8 cellular contexts compared by ENCODE assay signal in the genomic region with DNA sequence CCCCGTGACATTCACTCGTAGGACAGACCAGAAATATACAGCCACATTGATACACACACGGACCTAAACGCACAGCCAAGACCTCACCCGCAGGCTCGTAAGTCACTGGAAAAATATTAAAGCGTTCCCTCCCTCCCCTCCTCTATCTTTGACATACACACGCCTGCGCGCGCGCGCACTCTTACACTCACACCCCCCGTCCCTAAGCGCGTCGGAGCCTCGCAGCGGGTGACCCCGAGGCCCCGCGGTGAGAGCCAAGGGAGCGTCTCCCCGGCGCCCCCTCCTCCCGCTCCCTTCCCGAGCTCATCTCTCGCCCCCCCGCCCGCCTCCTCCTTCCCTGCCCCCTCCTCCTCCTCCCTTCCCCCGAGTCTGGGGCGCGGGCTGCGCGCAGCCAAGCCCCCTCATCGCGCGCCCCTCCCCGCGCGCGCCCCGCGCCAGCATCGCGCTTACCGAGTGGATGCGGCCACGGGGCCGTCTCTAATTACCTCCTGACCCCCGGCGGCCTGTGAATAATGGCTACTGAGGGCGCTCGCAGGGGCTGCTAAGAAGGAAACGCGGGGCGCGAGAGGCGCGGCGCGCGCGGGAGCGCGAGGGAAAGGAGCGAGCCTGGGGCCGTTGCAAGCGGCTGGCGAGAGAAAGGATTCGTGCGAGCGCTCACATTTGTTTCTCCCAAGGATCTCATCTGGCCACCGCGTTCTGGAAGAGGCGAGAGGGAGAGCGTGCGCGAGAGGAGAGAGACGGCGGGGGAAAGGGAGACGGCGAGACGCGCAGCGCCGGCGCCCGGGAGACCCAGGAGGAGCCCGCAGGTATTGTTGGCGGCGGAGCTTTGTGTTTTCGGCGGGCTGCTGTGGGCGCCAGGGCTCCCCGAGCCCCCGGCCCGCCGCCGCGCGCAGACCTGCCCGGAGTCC. TPM values are rescaled to one million over a fixed set of nuclear protein-coding genes. Genes with fewer than 3 reads are reported as not detected.
A peak's percentile ranks its signal among the peaks of the same experiment; 100 is the strongest.
DNase-seq lines count a peak whose midpoint lies in the region; ATAC-seq and TF ChIP-seq lines count a peak whose summit lies in the region.

No MANE protein-coding gene starts in this region.

- no CpG with 5 or more reads among the region's 103 CpGs for WGBS in iPS DF 6.9 (ENCODE audit: insufficient coverage, insufficient read length)

- H3K36me3 ChIP-seq in ascending aorta: no peaks in the 10 kb centered on the region
- H3K36me3 ChIP-seq in iPS DF 6.9 (ENCODE audit: control insufficient read depth, insufficient read depth, low read length): no peaks in the 10 kb centered on the region
- H3K36me3 ChIP-seq in gastrocnemius medialis: no peaks in the 10 kb centered on the region

- H3K27me3 ChIP-seq in ascending aorta (no peaks in the 10 kb centered on the region), iPS DF 6.9 (ENCODE audit: control insufficient read depth, insufficient read depth, low read length) (peaks cover 88% of the 10 kb centered on the region), gastrocnemius medialis (no peaks in the 10 kb centered on the region)

- ATAC-seq in gastrocnemius medialis (peak in 1 of 2 donors; percentile 25), HG03342 (IDR thresholded peaks at IDR 0.05; ENCODE audit: unreplicated experiment) (no peak), GM19463 (IDR thresholded peaks at IDR 0.05; ENCODE audit: unreplicated experiment) (no peak)

- H3K9me3 ChIP-seq in ascending aorta (no peaks in the 10 kb centered on the region), iPS DF 6.9 (ENCODE audit: control insufficient read depth, insufficient read depth, low read length) (no peaks in the 10 kb centered on the region), gastrocnemius medialis (no peaks in the 10 kb centered on the region)

- peak; percentile 41 for DNase-seq in GM12865 (ENCODE audit: low read depth)
- DNase-seq in NCI-H526 treated with DMSO at 0.1 percent for 48 hours (lab: John Stamatoyannopoulos, UW): peak; percentile 38
- DNase-seq in ascending aorta (ENCODE audit: low spot score in 2 of 2): no peak
- DNase-seq in iPS DF 6.9 (ENCODE audit: low read depth, low spot score): no peak
- DNase-seq in gastrocnemius medialis: no peak
- DNase-seq in NCI-H446 treated with DMSO at 0.1 percent for 48 hours (lab: John Stamatoyannopoulos, UW): no peak

- TF ChIP-seq POLR2A in gastrocnemius medialis (IDR thresholded peaks at IDR 0.05): no peak

- intact Hi-C loops in ascending aorta (cut with DNase I) (no loop called here), gastrocnemius medialis (cut with DNase I; ENCODE audit: low total_unique reads) (no loop called here)

- no peak for TF ChIP-seq CTCF in GM12865 (IDR thresholded peaks at IDR 0.05; ENCODE audit: insufficient read depth, low read depth, low read length, missing control alignments)
- no peak for TF ChIP-seq CTCF in ascending aorta (IDR thresholded peaks at IDR 0.05)
- TF ChIP-seq CTCF in gastrocnemius medialis (IDR thresholded peaks at IDR 0.05 in 4 of 5, conservative IDR thresholded peaks at IDR 0.05 in 1 of 5): no peak

- H3K4me1 ChIP-seq in ascending aorta (peaks cover 6 to 16% of the 10 kb centered on the region in 2 donors), iPS DF 6.9 (ENCODE audit: control insufficient read depth, insufficient read depth, low read length) (peaks cover 9% of the 10 kb centered on the region), gastrocnemius medialis (peaks cover 4 to 19% of the 10 kb centered on the region in 2 donors)

- in situ Hi-C loops in gastrocnemius medialis (cut with MboI; ENCODE audit: low sequenced_read_pairs in 4 of 4): loop anchor here in 1 of 4 donors (25.0 kb wide), 1 partner anchor 111 kb away; no protein-coding TSS in a partner anchor

- H3K4me3 ChIP-seq in GM12865 (ENCODE audit: low read depth, low read length) (peak overlapping the region; percentile 70), ascending aorta (peak overlapping the region; percentile 48 to 69), iPS DF 6.9 (ENCODE audit: low read length) (peak overlapping the region; percentile 24; the same call in 1 of the 2 replicates), gastrocnemius medialis (peak overlapping the region; percentile 56 to 72 (median 62))

- H3K27ac ChIP-seq in ascending aorta (no peak overlapping the region), iPS DF 6.9 (ENCODE audit: low read length) (no peak overlapping the region), gastrocnemius medialis (no peak overlapping the region)

RNA-seq across cellular contexts. Expression of gene RAI1, which starts 42.4 kb away (rescaled TPM):
- total RNA-seq in ascending aorta: 24.7 TPM
- 1 to 10 TPM; 2.1 to 6.7 (median 4.3) TPM for total RNA-seq in gastrocnemius medialis

Comparison
In these comparisons a context has a peak if more than half of its experiments do, and no peak if none do; other contexts are left out.
1. DNase-seq: peak in GM12865 (single experiment) and NCI-H526 treated with DMSO at 0.1 percent for 48 hours (single experiment); none in ascending aorta (0 of 2), iPS DF 6.9 (single experiment), gastrocnemius medialis (0 of 2) and NCI-H446 treated with DMSO at 0.1 percent for 48 hours (single experiment).
2. Peak in every context shown above with its lines, with median percentiles within 50 percentile points of each other: H3K4me3 ChIP-seq.